27 cellular contexts compared by ENCODE assay signal in the genomic region with DNA sequence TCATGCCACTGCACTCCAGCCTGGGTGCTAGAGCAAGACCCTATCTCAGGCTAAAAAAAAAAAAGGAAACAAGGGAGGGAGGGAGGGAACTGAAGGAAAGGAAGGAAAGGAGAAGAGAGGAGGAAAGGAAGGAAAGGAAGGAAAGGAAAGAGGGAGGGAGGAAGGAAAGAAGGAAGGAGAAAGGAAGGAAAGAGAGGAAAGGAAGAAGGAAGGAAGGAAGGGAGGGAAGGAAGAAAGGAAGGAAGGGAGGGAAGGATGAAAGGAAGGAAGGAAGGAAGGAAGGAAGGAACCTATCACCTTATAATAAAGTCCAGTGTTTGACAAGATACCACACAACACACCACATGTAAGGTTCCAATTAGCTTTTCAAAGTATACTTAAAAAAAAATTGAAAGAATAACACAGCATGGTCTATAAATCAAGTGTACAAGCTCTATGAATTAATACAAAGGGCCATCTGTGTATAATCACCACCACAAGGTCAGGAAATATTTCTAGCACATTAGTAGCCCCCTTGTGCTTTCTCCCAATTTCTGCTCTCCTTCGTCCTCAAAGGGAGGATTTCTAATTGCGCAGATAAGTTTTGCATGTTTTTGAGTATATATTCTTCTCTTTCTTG. TPM values are rescaled to one million over a fixed set of nuclear protein-coding genes. Genes with fewer than 3 reads are reported as not detected.
DNase-seq lines count a peak whose midpoint lies in the region; ATAC-seq and TF ChIP-seq lines count a peak whose summit lies in the region.
"Had no signal": no experiment of that assay in that cellular context is flagged by ENCODE, and none has a peak within 500 bp of the region (broad histone marks: within the 10 kb centered on the region; RNA-seq: fewer than 3 reads in every experiment).

No MANE protein-coding gene starts in this region.

- no peaks in the 10 kb centered on the region for H3K9me3 Mint-ChIP-seq in activated CD8-positive, alpha-beta T cell treated with anti-CD3 and anti-CD28 coated beads for 36 hours
- no peaks in the 10 kb centered on the region for H3K9me3 Mint-ChIP-seq in activated CD8-positive, alpha-beta T cell treated with anti-CD3 and anti-CD28 coated beads, Interleukin-2, amount 10 ng/mL, durations not matched to agents 7 days and 5 days (ENCODE audit: insufficient read depth)
- no peaks in the 10 kb centered on the region for H3K9me3 Mint-ChIP-seq in stimulated activated effector memory CD8-positive, alpha-beta T cell treated with anti-CD3 and anti-CD28 coated beads, Interleukin-12 subunit alpha, Interleukin-12 subunit beta, amount 100 ng/mL, for 72 hours
- H3K9me3 Mint-ChIP-seq: activated CD4-positive, alpha-beta memory T cell treated with anti-CD3 and anti-CD28 coated beads, Interleukin-2, amount 10 ng/mL, durations not matched to agents 7 days and 5 days; activated naive CD4-positive, alpha-beta T cell treated with anti-CD3 and anti-CD28 coated beads, Interleukin-2, amount 50 U/mL, for 24 hours; activated T-helper 2 cell treated with anti-CD3 and anti-CD28 coated beads, Interferon-gamma antibody, Interleukin-2, Interleukin-4, amounts not matched to agents 10 μg/mL and 5 μg/mL and 100 μg/mL, durations not matched to agents 14 hours and 24 hours and 36 hours; IgD-negative memory B cell had no signal

- peak overlapping the region; percentile 38 for H3K27ac Mint-ChIP-seq in activated CD8-positive, alpha-beta T cell treated with anti-CD3 and anti-CD28 coated beads for 36 hours
- no peak overlapping the region for H3K27ac Mint-ChIP-seq in activated CD8-positive, alpha-beta T cell treated with anti-CD3 and anti-CD28 coated beads, Interleukin-2, amount 10 ng/mL, durations not matched to agents 7 days and 5 days
- H3K27ac Mint-ChIP-seq in stimulated activated effector memory CD8-positive, alpha-beta T cell treated with anti-CD3 and anti-CD28 coated beads, Interleukin-12 subunit alpha, Interleukin-12 subunit beta, amount 100 ng/mL, for 72 hours: peak overlapping the region; percentile 11
- H3K27ac Mint-ChIP-seq: activated CD4-positive, alpha-beta memory T cell treated with anti-CD3 and anti-CD28 coated beads, Interleukin-2, amount 10 ng/mL, durations not matched to agents 7 days and 5 days; IgD-negative memory B cell had no signal

- intact Hi-C loops in activated CD8-positive, alpha-beta T cell treated with anti-CD3 and anti-CD28 coated beads for 36 hours (cut with micrococcal nuclease): no loop called here
- intact Hi-C loops in dorsolateral prefrontal cortex (cut with DNase I): no loop called here

- peaks cover 32% of the 10 kb centered on the region for H3K36me3 Mint-ChIP-seq in activated CD8-positive, alpha-beta T cell treated with anti-CD3 and anti-CD28 coated beads for 36 hours (ENCODE audit: low read depth)
- peaks cover 35% of the 10 kb centered on the region for H3K36me3 Mint-ChIP-seq in activated CD8-positive, alpha-beta T cell treated with anti-CD3 and anti-CD28 coated beads, Interleukin-2, amount 10 ng/mL, durations not matched to agents 7 days and 5 days (ENCODE audit: low read depth)
- H3K36me3 Mint-ChIP-seq in stimulated activated effector memory CD8-positive, alpha-beta T cell treated with anti-CD3 and anti-CD28 coated beads, Interleukin-12 subunit alpha, Interleukin-12 subunit beta, amount 100 ng/mL, for 72 hours: peaks cover 78% of the 10 kb centered on the region

- POLR2A ChIA-PET in activated CD8-positive, alpha-beta T cell treated with anti-CD3 and anti-CD28 coated beads for 36 hours (lab: Charles Lee): interaction anchor here (1.4 kb wide), 1 partner anchor 11 kb away, joined by 3 read pairs; no protein-coding TSS in a partner anchor
- POLR2A ChIA-PET in activated CD8-positive, alpha-beta T cell treated with anti-CD3 and anti-CD28 coated beads, Interleukin-2, amount 10 ng/mL, durations not matched to agents 7 days and 5 days (lab: Charles Lee): no interaction called here

- H3K27me3 ChIP-seq in dorsolateral prefrontal cortex: no peaks in the 10 kb centered on the region
- H3K27me3 ChIP-seq: BE2C, thyroid gland had no signal

- no peak overlapping the region for H3K4me3 ChIP-seq in dorsolateral prefrontal cortex
- H3K4me3 ChIP-seq: HAP-1, thyroid gland had no signal

- CTCF ChIA-PET in activated CD8-positive, alpha-beta T cell treated with anti-CD3 and anti-CD28 coated beads for 36 hours (lab: Charles Lee): interaction anchor here (1.1 kb wide), 1 partner anchor 72 kb away, joined by 3 read pairs; no protein-coding TSS in a partner anchor
- CTCF ChIA-PET in activated CD8-positive, alpha-beta T cell treated with anti-CD3 and anti-CD28 coated beads, Interleukin-2, amount 10 ng/mL, durations not matched to agents 7 days and 5 days (lab: Charles Lee): no interaction called here

- no peak for TF ChIP-seq CTCF in activated CD8-positive, alpha-beta T cell treated with anti-CD3 and anti-CD28 coated beads for 36 hours (IDR thresholded peaks at IDR 0.05)
- no peak for TF ChIP-seq CTCF in dorsolateral prefrontal cortex (IDR thresholded peaks at IDR 0.05 in 54 of 56, conservative IDR thresholded peaks at IDR 0.05 in 2 of 56; ENCODE audit: low read depth in 1 of 56, partially characterized antibody in 56 of 56)

- peaks cover 13% of the 10 kb centered on the region for H3K4me1 Mint-ChIP-seq in activated CD8-positive, alpha-beta T cell treated with anti-CD3 and anti-CD28 coated beads for 36 hours (ENCODE audit: low read depth)
- H3K4me1 Mint-ChIP-seq in activated CD8-positive, alpha-beta T cell treated with anti-CD3 and anti-CD28 coated beads, Interleukin-2, amount 10 ng/mL, durations not matched to agents 7 days and 5 days (ENCODE audit: low read depth): peaks cover 7% of the 10 kb centered on the region
- H3K4me1 Mint-ChIP-seq in stimulated activated effector memory CD8-positive, alpha-beta T cell treated with anti-CD3 and anti-CD28 coated beads, Interleukin-12 subunit alpha, Interleukin-12 subunit beta, amount 100 ng/mL, for 72 hours: no peaks in the 10 kb centered on the region
- H3K4me1 Mint-ChIP-seq: activated CD4-positive, alpha-beta memory T cell treated with anti-CD3 and anti-CD28 coated beads, Interleukin-2, amount 10 ng/mL, durations not matched to agents 7 days and 5 days had no signal

- DNase-seq in activated CD8-positive, alpha-beta T cell treated with anti-CD3 and anti-CD28 coated beads for 36 hours: no peak
- DNase-seq in activated CD8-positive, alpha-beta T cell treated with anti-CD3 and anti-CD28 coated beads, Interleukin-2, amount 10 ng/mL, durations not matched to agents 7 days and 5 days: no peak
- DNase-seq in NCI-H69 (lab: John Stamatoyannopoulos, UW) (peak; percentile 84), dorsolateral prefrontal cortex (no peak)
- DNase-seq in stimulated activated effector memory CD8-positive, alpha-beta T cell treated with anti-CD3 and anti-CD28 coated beads, Interleukin-12 subunit alpha, Interleukin-12 subunit beta, amount 100 ng/mL, for 72 hours (ENCODE audit: low spot score in 2 of 2): no peak
- DNase-seq in activated naive CD4-positive, alpha-beta T cell (lab: John Stamatoyannopoulos, UW): no peak
- DNase-seq in stimulated activated naive CD4-positive, alpha-beta T cell (lab: John Stamatoyannopoulos, UW): no peak
- DNase-seq: activated CD4-positive, alpha-beta memory T cell treated with anti-CD3 and anti-CD28 coated beads, Interleukin-2, amount 10 ng/mL, durations not matched to agents 7 days and 5 days; activated CD4-positive, alpha-beta T cell treated with anti-CD3 and anti-CD28 coated beads for 1 hour; amygdala; BE2C; DMS53; left colon; NCI-H146; NCI-H510A treated with DMSO at 0.1 percent for 48 hours; NK-92 treated with Interleukin-12 subunit alpha and Interleukin-12 subunit beta, amount 100 ng/mL, for 24 hours; small intestine; stimulated activated CD4-positive, alpha-beta T cell treated with anti-CD3 and anti-CD28 coated beads, Interleukin-1b, Interleukin-23, amount 100 ng/mL, for 48 hours; stimulated activated CD8-positive, alpha-beta memory T cell treated with anti-CD3 and anti-CD28 coated beads, Interleukin-4, amount 100 ng/mL, for 48 hours; SW 1271; thyroid gland had no signal

- no peak for ATAC-seq in activated CD8-positive, alpha-beta T cell treated with anti-CD3 and anti-CD28 coated beads for 36 hours
- no peak for ATAC-seq in activated CD8-positive, alpha-beta T cell treated with anti-CD3 and anti-CD28 coated beads, Interleukin-2, amount 10 ng/mL, durations not matched to agents 7 days and 5 days
- no peak for ATAC-seq in stimulated activated effector memory CD8-positive, alpha-beta T cell treated with anti-CD3 and anti-CD28 coated beads, Interleukin-12 subunit alpha, Interleukin-12 subunit beta, amount 100 ng/mL, for 72 hours
- no peak for ATAC-seq in HG03159 (IDR thresholded peaks at IDR 0.05; ENCODE audit: unreplicated experiment)
- ATAC-seq: left colon had no signal

- no peaks in the 10 kb centered on the region for H3K27me3 Mint-ChIP-seq in activated CD8-positive, alpha-beta T cell treated with anti-CD3 and anti-CD28 coated beads for 36 hours
- no peaks in the 10 kb centered on the region for H3K27me3 Mint-ChIP-seq in activated CD8-positive, alpha-beta T cell treated with anti-CD3 and anti-CD28 coated beads, Interleukin-2, amount 10 ng/mL, durations not matched to agents 7 days and 5 days (ENCODE audit: low read depth)
- H3K27me3 Mint-ChIP-seq: activated CD4-positive, alpha-beta memory T cell treated with anti-CD3 and anti-CD28 coated beads, Interleukin-2, amount 10 ng/mL, durations not matched to agents 7 days and 5 days; activated naive CD4-positive, alpha-beta T cell treated with anti-CD3 and anti-CD28 coated beads, Interleukin-2, amount 50 U/mL, for 24 hours; IgD-negative memory B cell had no signal

- H3K27ac ChIP-seq in dorsolateral prefrontal cortex: peak overlapping the region in 33 of 59 donors; percentile 2 to 76 (median 31)
- H3K27ac ChIP-seq: parathyroid adenoma, thyroid gland had no signal

- H3K4me3 Mint-ChIP-seq in activated CD8-positive, alpha-beta T cell treated with anti-CD3 and anti-CD28 coated beads for 36 hours: no peak overlapping the region
- H3K4me3 Mint-ChIP-seq in activated CD8-positive, alpha-beta T cell treated with anti-CD3 and anti-CD28 coated beads, Interleukin-2, amount 10 ng/mL, durations not matched to agents 7 days and 5 days: no peak overlapping the region
- H3K4me3 Mint-ChIP-seq in stimulated activated effector memory CD8-positive, alpha-beta T cell treated with anti-CD3 and anti-CD28 coated beads, Interleukin-12 subunit alpha, Interleukin-12 subunit beta, amount 100 ng/mL, for 72 hours: no peak overlapping the region
- H3K4me3 Mint-ChIP-seq: activated CD4-positive, alpha-beta memory T cell treated with anti-CD3 and anti-CD28 coated beads, Interleukin-2, amount 10 ng/mL, durations not matched to agents 7 days and 5 days; activated naive CD4-positive, alpha-beta T cell treated with anti-CD3 and anti-CD28 coated beads, Interleukin-2, amount 50 U/mL, for 24 hours; IgD-negative memory B cell had no signal

RNA-seq across cellular contexts. Expression of gene RNF216, which starts 26.4 kb away (rescaled TPM):
- total RNA-seq in activated CD8-positive, alpha-beta T cell treated with anti-CD3 and anti-CD28 coated beads for 36 hours: 10 to 100 TPM; 46.2 to 48.0 TPM
- total RNA-seq in activated CD8-positive, alpha-beta T cell treated with anti-CD3 and anti-CD28 coated beads, Interleukin-2, amount 10 ng/mL, durations not matched to agents 7 days and 5 days: 10 to 100 TPM; 31.3 to 33.4 TPM
- total RNA-seq in dorsolateral prefrontal cortex: 10 to 100 TPM; 34.1 to 61.0 (median 44.3) TPM
